ENCODE assay signal across 8 cellular contexts in the genomic region with DNA sequence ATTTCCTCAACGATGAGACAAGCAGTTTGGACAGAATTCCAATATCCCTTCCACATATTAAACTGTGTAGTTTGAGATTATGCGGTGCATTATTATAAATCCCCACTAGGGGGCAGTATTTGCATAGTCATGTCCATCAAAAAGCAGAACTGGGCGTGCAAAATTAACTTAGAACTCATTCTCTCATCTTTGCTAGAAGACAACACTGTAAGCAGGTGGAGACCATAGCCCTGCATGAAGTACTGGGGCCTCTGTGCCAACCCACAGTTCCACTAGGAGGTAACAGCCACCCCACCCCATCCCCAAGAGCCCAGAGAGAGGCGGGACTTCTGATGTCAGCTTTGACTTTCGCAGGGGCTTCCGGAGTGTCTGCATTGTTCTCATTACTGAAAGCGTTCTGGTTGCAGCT.
DNase-seq lines count a peak whose midpoint lies in the region; ATAC-seq and TF ChIP-seq lines count a peak whose summit lies in the region.

No MANE protein-coding gene starts in this region.

- no peaks in the 10 kb centered on the region for H3K27me3 ChIP-seq in trophoblast cell (ENCODE audit: insufficient read depth, low read length)

- H3K4ac ChIP-seq in trophoblast cell (ENCODE audit: low read depth, low read length) = no peak overlapping the region

- H3K4me3 ChIP-seq in trophoblast cell (ENCODE audit: low read depth, low read length) = no peak overlapping the region

- H4K12ac ChIP-seq in trophoblast cell (ENCODE audit: low read depth, low read length) = no peak overlapping the region

- no peaks in the 10 kb centered on the region for H3K79me2 ChIP-seq in trophoblast cell (ENCODE audit: control insufficient read depth, insufficient read depth, low read length, poor library complexity)

- H4K8ac ChIP-seq in trophoblast cell (ENCODE audit: low read depth, low read length) = no peak overlapping the region

- H2BK5ac ChIP-seq in trophoblast cell (ENCODE audit: low read depth, low read length, poor library complexity) = no peak overlapping the region

- TF ChIP-seq CTCF in HFFc6 (IDR thresholded peaks at IDR 0.05) = peak; percentile 97

- no peak overlapping the region for H2BK12ac ChIP-seq in trophoblast cell (ENCODE audit: low read length)

- H2AFZ ChIP-seq in trophoblast cell (ENCODE audit: insufficient read depth, low read length, poor library complexity) = no peak overlapping the region

- no peak overlapping the region for H4K91ac ChIP-seq in trophoblast cell (ENCODE audit: low read depth, low read length)

- H3K4me1 ChIP-seq in trophoblast cell (ENCODE audit: control insufficient read depth in 1 of 2, insufficient read depth in 2 of 2, low read length in 2 of 2) = no peaks in the 10 kb centered on the region

- H3K18ac ChIP-seq in trophoblast cell (ENCODE audit: low read length) = no peak overlapping the region

- no peak overlapping the region for H3K27ac Mint-ChIP-seq in HFFc6

- no peak overlapping the region for H3K9ac ChIP-seq in trophoblast cell (ENCODE audit: low read length)

- no peak overlapping the region for H3K4me3 Mint-ChIP-seq in HFFc6

- peaks cover 14% of the 10 kb centered on the region for H3K4me1 Mint-ChIP-seq in HFFc6 (ENCODE audit: low read depth)

- no CpG with 5 or more reads among the region's 7 CpGs for WGBS in trophoblast cell (ENCODE audit: extremely low coverage, insufficient coverage, insufficient read length)

- H3K9me3 Mint-ChIP-seq in HFFc6 = no peaks in the 10 kb centered on the region

- ATAC-seq in HG03039 (IDR thresholded peaks at IDR 0.05; ENCODE audit: unreplicated experiment) = no peak
- no peak for ATAC-seq in HG03521 (IDR thresholded peaks at IDR 0.05; ENCODE audit: unreplicated experiment)

- H3K4me2 ChIP-seq in trophoblast cell (ENCODE audit: low read length) = peak overlapping the region; percentile 13

- no peaks in the 10 kb centered on the region for H3K9me3 ChIP-seq in trophoblast cell (ENCODE audit: insufficient read depth, low read depth, low read length)

- no peak overlapping the region for H3K23ac ChIP-seq in trophoblast cell (ENCODE audit: low read length)

- peak; percentile 11 for DNase-seq in DMS153 (lab: John Stamatoyannopoulos, UW)
- peak; percentile 56 for DNase-seq in HFFc6
- peak; percentile 60 for DNase-seq in NCI-H446 treated with DMSO at 0.1 percent for 48 hours (lab: John Stamatoyannopoulos, UW)
- peak; percentile 10 for DNase-seq in activated T-cell treated with anti-CD3 and anti-CD28 coated beads for 4 hours
- peak; percentile 52 for DNase-seq in glomerular visceral epithelial cell (ENCODE audit: extremely low spot score)
- DNase-seq in trophoblast cell = peak; percentile 10 to 92

- H2AK5ac ChIP-seq in trophoblast cell (ENCODE audit: low read length) = no peak overlapping the region

- no peak overlapping the region for H2BK120ac ChIP-seq in trophoblast cell (ENCODE audit: insufficient read depth, low read length, poor library complexity)

- H3K79me1 ChIP-seq in trophoblast cell (ENCODE audit: low read length) = no peaks in the 10 kb centered on the region

- no peak overlapping the region for H3K27ac ChIP-seq in trophoblast cell (ENCODE audit: low read depth, low read length)

- H3K27me3 Mint-ChIP-seq in HFFc6 (ENCODE audit: insufficient read depth) = no peaks in the 10 kb centered on the region

- H3K36me3 ChIP-seq in trophoblast cell (ENCODE audit: control insufficient read depth in 1 of 2, insufficient read depth in 2 of 2, low read length in 2 of 2) = no peaks in the 10 kb centered on the region

- H3K36me3 Mint-ChIP-seq in HFFc6 (ENCODE audit: low read depth) = no peaks in the 10 kb centered on the region

- H3K14ac ChIP-seq in trophoblast cell (ENCODE audit: low read length) = no peak overlapping the region

Comparison
In these comparisons a context has a peak if more than half of its experiments do, and no peak if none do; other contexts are left out.
1. DNase-seq: peak in every context shown above with its lines; median percentile 60 in NCI-H446 treated with DMSO at 0.1 percent for 48 hours; 56 in HFFc6; 52 in glomerular visceral epithelial cell; 51 in trophoblast cell; 11 in DMS153; 10 in activated T-cell treated with anti-CD3 and anti-CD28 coated beads for 4 hours.